29 cellular contexts compared by ENCODE assay signal in the genomic region with DNA sequence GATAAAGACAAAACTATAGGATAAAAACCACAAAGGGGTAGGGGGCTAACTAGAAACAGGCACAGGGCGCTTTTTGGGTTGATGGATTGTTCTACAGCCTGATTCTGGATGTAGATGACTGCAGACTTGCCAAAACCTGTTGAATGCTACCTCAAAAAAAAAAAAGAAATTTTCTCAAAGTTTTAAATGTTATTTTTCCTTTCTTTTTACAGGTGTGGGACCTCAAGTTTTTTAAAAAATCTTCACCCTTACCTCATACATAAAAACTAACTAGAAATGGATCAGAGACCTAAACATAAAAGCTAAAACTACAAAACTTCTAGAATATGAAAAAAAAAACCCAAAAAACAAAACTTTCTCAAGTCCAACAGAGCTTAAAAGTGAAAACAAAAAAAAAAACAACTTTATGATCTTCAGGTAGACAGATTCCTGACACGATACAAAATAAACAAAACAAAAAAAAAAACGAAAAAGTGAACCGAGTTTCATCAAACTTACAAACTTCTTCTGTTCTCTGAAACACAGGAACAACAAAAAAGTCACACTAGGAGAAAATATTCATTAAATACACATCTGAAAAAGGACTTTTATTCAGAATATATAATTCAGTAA. TPM values are rescaled to one million over a fixed set of nuclear protein-coding genes. Genes with fewer than 3 reads are reported as not detected.
DNase-seq lines count a peak whose midpoint lies in the region; ATAC-seq, FAIRE-seq and TF ChIP-seq lines count a peak whose summit lies in the region.
"Had no signal": no experiment of that assay in that cellular context is flagged by ENCODE, and none has a peak within 500 bp of the region (broad histone marks: within the 10 kb centered on the region; RNA-seq: fewer than 3 reads in every experiment).

No MANE protein-coding gene starts in this region.

- peaks cover 86% of the 10 kb centered on the region for H4K20me1 ChIP-seq in GM23338 (replicated peaks; ENCODE audit: insufficient read depth)

- ATAC-seq in GM23338 (no peak), gastrocnemius medialis (no peak)

- no peak for DNase-seq in GM23338 (ENCODE audit: low spot score)
- no peak for DNase-seq in RCC 7860 (ENCODE audit: low spot score)
- no peak for DNase-seq in esophagus squamous epithelium (lab: John Stamatoyannopoulos, UW)
- no peak for DNase-seq in gastrocnemius medialis
- DNase-seq in NCI-H2171 treated with DMSO at 0.1 percent for 48 hours (lab: John Stamatoyannopoulos, UW): no peak
- no peak for DNase-seq in DMS79 (lab: John Stamatoyannopoulos, UW)
- DNase-seq in DMS 273 treated with DMSO at 0.1 percent for 48 hours (lab: John Stamatoyannopoulos, UW): no peak
- no peak for DNase-seq in GM13976 (ENCODE audit: low spot score)
- DNase-seq: activated B cell treated with CpG ODN at 0.5 μM for 24 hours; activated CD4-positive, alpha-beta T cell treated with anti-CD3 and anti-CD28 coated beads, Interleukin-2, amount 50 U/mL, for 1 hour; activated CD8-positive, alpha-beta memory T cell treated with anti-CD3 and anti-CD28 coated beads, Interleukin-2, amount 10 ng/mL, durations not matched to agents 7 days and 5 days; CD4-positive, CD25-positive, alpha-beta regulatory T cell; effector memory CD4-positive, alpha-beta T cell; GM23248; HFFc6; islet precursor cell; NCI-H146; NCI-H510A treated with DMSO at 0.1 percent for 48 hours; Peyer's patch; right cardiac atrium; stimulated activated CD4-positive, alpha-beta T cell treated with anti-CD3 and anti-CD28 coated beads, Interleukin-4, amount 100 ng/mL, for 24 hours; uterus had no signal

- 0 out of 2 replicates have a peak overlapping the region, but pooled peaks have one; percentile 8 for H3K27ac ChIP-seq in GM23338 (ENCODE audit: low read depth)
- H3K27ac ChIP-seq in esophagus squamous epithelium: peak overlapping the region; percentile 41 to 68 (median 56)
- H3K27ac ChIP-seq in gastrocnemius medialis: peak overlapping the region; percentile 77 to 98 (median 88)
- H3K27ac ChIP-seq: parathyroid adenoma, Peyer's patch had no signal

- H3K9me2 ChIP-seq in GM23338 (ENCODE audit: insufficient read depth): no peaks in the 10 kb centered on the region

- 0 out of 2 replicates have a peak overlapping the region, but pooled peaks have one; percentile 57 for H3K27ac Mint-ChIP-seq in GM23338
- H3K27ac Mint-ChIP-seq: activated B cell treated with CpG ODN at 0.5 μM for 24 hours; activated CD8-positive, alpha-beta memory T cell treated with anti-CD3 and anti-CD28 coated beads, Interleukin-2, amount 10 ng/mL, durations not matched to agents 7 days and 5 days; activated naive CD4-positive, alpha-beta T cell treated with anti-CD3 and anti-CD28 coated beads, Interleukin-2, amount 50 U/mL, for 24 hours; CD4-positive, CD25-positive, alpha-beta regulatory T cell; stimulated activated effector memory CD8-positive, alpha-beta T cell treated with anti-CD3 and anti-CD28 coated beads, Interleukin-12 subunit alpha, Interleukin-12 subunit beta, amount 100 ng/mL, for 72 hours had no signal

- no peaks in the 10 kb centered on the region for H3K36me3 Mint-ChIP-seq in GM23338 (ENCODE audit: low read depth)
- H3K36me3 Mint-ChIP-seq: CD4-positive, CD25-positive, alpha-beta regulatory T cell; stimulated activated effector memory CD8-positive, alpha-beta T cell treated with anti-CD3 and anti-CD28 coated beads, Interleukin-12 subunit alpha, Interleukin-12 subunit beta, amount 100 ng/mL, for 72 hours had no signal

- peak overlapping the region; percentile 9 for H3K4me2 ChIP-seq in GM23338

- no peak overlapping the region for H2AFZ ChIP-seq in GM23338
- H2AFZ ChIP-seq: GM23248, parathyroid adenoma had no signal

- H3K36me3 ChIP-seq in GM23338 (ENCODE audit: insufficient read depth): no peaks in the 10 kb centered on the region
- peaks cover 0 to 5% (median 0%) of the 10 kb centered on the region in 3 donors for H3K36me3 ChIP-seq in esophagus squamous epithelium
- H3K36me3 ChIP-seq in gastrocnemius medialis: no peaks in the 10 kb centered on the region
- H3K36me3 ChIP-seq: Peyer's patch, uterus had no signal

- peaks cover 100% of the 10 kb centered on the region for H3K79me2 ChIP-seq in GM23338 (replicated peaks; ENCODE audit: insufficient read depth)

- H3K4me3 ChIP-seq in GM23338 (no peak overlapping the region), esophagus squamous epithelium (no peak overlapping the region), gastrocnemius medialis (no peak overlapping the region)
- H3K4me3 ChIP-seq: coronary artery, GM23248, lung, Peyer's patch, uterus had no signal

- TF ChIP-seq CTCF in GM23338 (conservative IDR thresholded peaks at IDR 0.05; ENCODE audit: low read depth in 2 of 2) (no peak), esophagus squamous epithelium (IDR thresholded peaks at IDR 0.05) (no peak), gastrocnemius medialis (IDR thresholded peaks at IDR 0.05 in 4 of 5, conservative IDR thresholded peaks at IDR 0.05 in 1 of 5) (no peak), GM13976 (IDR thresholded peaks at IDR 0.05; ENCODE audit: borderline replicate concordance, control extremely low read depth, extremely low read depth, insufficient read depth, missing control alignments) (no peak)

- no peaks in the 10 kb centered on the region for H3K9me3 Mint-ChIP-seq in GM23338
- H3K9me3 Mint-ChIP-seq: activated B cell treated with CpG ODN at 0.5 μM for 24 hours; activated naive CD4-positive, alpha-beta T cell treated with anti-CD3 and anti-CD28 coated beads, Interleukin-2, amount 50 U/mL, for 24 hours; HFFc6; stimulated activated effector memory CD8-positive, alpha-beta T cell treated with anti-CD3 and anti-CD28 coated beads, Interleukin-12 subunit alpha, Interleukin-12 subunit beta, amount 100 ng/mL, for 72 hours had no signal

- 75 to 76% methylated on average over 4 of the region's 4 CpGs for WGBS in esophagus squamous epithelium, 2 donors

- FAIRE-seq in RCC 7860 (lab: Jason Lieb, UNC): peak; percentile 15
- FAIRE-seq: D721Med, GM12892 had no signal

- H3K27me3 ChIP-seq in GM23338 (ENCODE audit: insufficient read depth): no peaks in the 10 kb centered on the region
- no peaks in the 10 kb centered on the region for H3K27me3 ChIP-seq in esophagus squamous epithelium
- H3K27me3 ChIP-seq in gastrocnemius medialis: no peaks in the 10 kb centered on the region
- H3K27me3 ChIP-seq: Peyer's patch, uterus had no signal

- TF ChIP-seq POLR2A in esophagus squamous epithelium (IDR thresholded peaks at IDR 0.05): no peak
- no peak for TF ChIP-seq POLR2A in gastrocnemius medialis (IDR thresholded peaks at IDR 0.05)

- in situ Hi-C loops in gastrocnemius medialis (cut with MboI; ENCODE audit: low sequenced_read_pairs in 4 of 4) (no loop called here), GM13976 (cut with MboI; ENCODE audit: low sequenced_read_pairs, unreplicated experiment) (no loop called here)

- intact Hi-C loops in esophagus squamous epithelium (cut with DNase I) (no loop called here), gastrocnemius medialis (cut with DNase I; ENCODE audit: low total_unique reads) (loop anchor here (2.0 to 10.0 kb wide), 4 partner anchors 14 to 420 kb away; a partner anchor contains a TSS)

- H3K27me3 Mint-ChIP-seq in GM23338 (ENCODE audit: insufficient read depth, low read depth, poor library complexity): peaks cover 6% of the 10 kb centered on the region
- H3K27me3 Mint-ChIP-seq: activated B cell treated with CpG ODN at 0.5 μM for 24 hours; activated CD8-positive, alpha-beta memory T cell treated with anti-CD3 and anti-CD28 coated beads, Interleukin-2, amount 10 ng/mL, durations not matched to agents 7 days and 5 days; activated naive CD4-positive, alpha-beta T cell treated with anti-CD3 and anti-CD28 coated beads, Interleukin-2, amount 50 U/mL, for 24 hours; CD4-positive, CD25-positive, alpha-beta regulatory T cell had no signal

- peaks cover 59% of the 10 kb centered on the region for H3K4me1 ChIP-seq in GM23338 (ENCODE audit: insufficient read depth)
- peaks cover 6 to 69% (median 35%) of the 10 kb centered on the region in 3 donors for H3K4me1 ChIP-seq in esophagus squamous epithelium
- H3K4me1 ChIP-seq in gastrocnemius medialis: peaks cover 84 to 89% of the 10 kb centered on the region in 2 donors
- H3K4me1 ChIP-seq: parathyroid adenoma had no signal

- H3K4me3 Mint-ChIP-seq in GM23338: no peak overlapping the region
- H3K4me3 Mint-ChIP-seq: activated B cell treated with CpG ODN at 0.5 μM for 24 hours; activated CD8-positive, alpha-beta memory T cell treated with anti-CD3 and anti-CD28 coated beads, Interleukin-2, amount 10 ng/mL, durations not matched to agents 7 days and 5 days; activated naive CD4-positive, alpha-beta T cell treated with anti-CD3 and anti-CD28 coated beads, Interleukin-2, amount 50 U/mL, for 24 hours; HFFc6; stimulated activated effector memory CD8-positive, alpha-beta T cell treated with anti-CD3 and anti-CD28 coated beads, Interleukin-12 subunit alpha, Interleukin-12 subunit beta, amount 100 ng/mL, for 72 hours had no signal

- H3K9me3 ChIP-seq in esophagus squamous epithelium: no peaks in the 10 kb centered on the region
- no peaks in the 10 kb centered on the region for H3K9me3 ChIP-seq in gastrocnemius medialis
- H3K9me3 ChIP-seq: Peyer's patch, uterus had no signal

- peaks cover 76% of the 10 kb centered on the region for H3K4me1 Mint-ChIP-seq in GM23338

- no peaks in the 10 kb centered on the region for H3F3A ChIP-seq in GM23338 (replicated peaks; ENCODE audit: low read depth)

RNA-seq across cellular contexts. Expression of a gene that starts 14.9 kb away (rescaled TPM):
- 94.0 and 101 TPM in 2 replicates for total RNA-seq in GM23338 (2014; rRNA removed; shearing (Covaris generic))
- 209 and 239 TPM in 2 replicates for polyA plus RNA-seq in GM23338 (2016; fragmentation: Nextera tagmentation; extraction: Ambion mirVana)
- total RNA-seq in esophagus squamous epithelium (10 to 100 TPM; 37.1 to 82.6 (median 54.4) TPM), gastrocnemius medialis (100 to 1,000 TPM in 3 of 4 donors, 10 to 100 TPM in 1; 93.2 to 159 (median 124) TPM)

Comparison
In these comparisons a context has a peak if more than half of its experiments do, and no peak if none do; other contexts are left out.
1. H3K27ac ChIP-seq: peak in every context shown above with its lines; median percentile 88 in gastrocnemius medialis; 56 in esophagus squamous epithelium; 8 in GM23338.